1 cellular context compared by ENCODE assay signal in genomic region chr1:108561731-108562326, GRCh38.
TF ChIP-seq lines count a peak whose summit lies in the region.

No MANE protein-coding gene starts in this region.

TF ChIP-seq in H1, 55 proteins besides CTCF, POLR2A, EP300 and RAD21:
- TF ChIP-seq RBBP5 (IDR thresholded peaks at IDR 0.05; ENCODE audit: borderline replicate concordance, low read depth, low read length): no peak
- 0 out of 2 replicates have a peak, but pooled peaks have one; percentile 6 for TF ChIP-seq EGR1 (IDR thresholded peaks at IDR 0.05; ENCODE audit: borderline replicate concordance, low read depth, low read length)
- TF ChIP-seq ZNF274 (IDR thresholded peaks at IDR 0.05; ENCODE audit: borderline replicate concordance, extremely low read depth, low read length): no peak
- 0 out of 2 replicates have a peak, but pooled peaks have one; percentile 8 for TF ChIP-seq YY1 (IDR thresholded peaks at IDR 0.05; ENCODE audit: low read depth, low read length)
- TF ChIP-seq CREB1 (IDR thresholded peaks at IDR 0.05): 0 out of 2 replicates have a peak, but pooled peaks have one; percentile 42
- no peak for TF ChIP-seq FOSL1 (IDR thresholded peaks at IDR 0.05; ENCODE audit: insufficient read depth, low read depth, low read length)
